In the genomic region with DNA sequence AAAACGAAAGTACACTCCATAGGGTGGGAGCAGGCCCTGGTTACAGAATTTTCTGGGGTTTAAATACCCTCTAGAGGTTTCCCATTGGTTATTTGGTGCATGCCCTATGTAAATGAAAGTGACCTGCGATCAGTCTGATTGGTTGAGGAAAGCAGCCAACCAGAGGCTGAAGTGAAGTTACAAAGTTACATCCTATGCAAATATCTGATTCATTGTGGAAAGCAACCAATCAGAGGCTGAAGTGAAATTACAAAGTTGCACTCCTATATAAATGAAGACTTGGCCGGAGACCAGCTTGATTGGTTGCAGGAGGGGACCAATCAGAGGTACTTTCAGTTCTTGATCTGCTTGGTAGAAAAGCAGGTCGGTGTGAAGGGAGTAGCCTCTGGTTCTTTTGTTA, we compare ENCODE assay signal across 14 cellular contexts. TPM values are rescaled to one million over a fixed set of nuclear protein-coding genes. Genes with fewer than 3 reads are reported as not detected.
A peak's percentile ranks its signal among the peaks of the same experiment; 100 is the strongest.
DNase-seq lines count a peak whose midpoint lies in the region; ATAC-seq lines count a peak whose summit lies in the region.
"Had no signal": no experiment of that assay in that cellular context is flagged by ENCODE, and none has a peak within 500 bp of the region (broad histone marks: within the 10 kb centered on the region; RNA-seq: fewer than 3 reads in every experiment).

No MANE protein-coding gene starts in this region.

- ATAC-seq in activated naive CD4-positive, alpha-beta T cell treated with anti-CD3 and anti-CD28 coated beads, Interleukin-2, amount 50 U/mL, for 72 hours, result peak; percentile 40 to 50
- peak; percentile 29 to 45 for ATAC-seq in stimulated activated naive B cell treated with anti-CD40 and anti-IgM and Interleukin-4, amounts not matched to agents 10 μg/mL and 1 μg/mL and 100 μg/mL, for 72 hours (replicated peaks)
- ATAC-seq in HG03571 (IDR thresholded peaks at IDR 0.05; ENCODE audit: unreplicated experiment), result no peak

- no peaks in the 10 kb centered on the region for H3K27me3 ChIP-seq in H7 (ENCODE audit: control insufficient read depth, insufficient read depth, low read length)
- H3K27me3 ChIP-seq: upper lobe of right lung had no signal

- no peaks in the 10 kb centered on the region; the same call in none of the 2 replicates for H3K36me3 ChIP-seq in H7 (replicated peaks; ENCODE audit: control insufficient read depth, insufficient read depth, low read length)

- H3K4me3 ChIP-seq in H7 (ENCODE audit: insufficient read depth, low read depth, low read length), result no peak overlapping the region
- H3K4me3 ChIP-seq: upper lobe of right lung had no signal

- H3K36me3 Mint-ChIP-seq in activated naive CD4-positive, alpha-beta T cell treated with anti-CD3 and anti-CD28 coated beads, Interleukin-2, amount 50 U/mL, for 72 hours, result peaks cover 6 to 16% of the 10 kb centered on the region in 2 donors
- H3K36me3 Mint-ChIP-seq in stimulated activated naive B cell treated with anti-CD40 and anti-IgM and Interleukin-4, amounts not matched to agents 10 μg/mL and 1 μg/mL and 100 μg/mL, for 72 hours, result peaks cover 33 to 52% of the 10 kb centered on the region in 2 donors

- DNase-seq in activated naive CD4-positive, alpha-beta T cell treated with anti-CD3 and anti-CD28 coated beads, Interleukin-2, amount 50 U/mL, for 72 hours (ENCODE audit: low spot score in 2 of 2), result no peak
- no peak for DNase-seq in activated naive CD4-positive, alpha-beta T cell (lab: John Stamatoyannopoulos, UW)
- DNase-seq in SK-MEL-5 (ENCODE audit: low read depth, low spot score) (peak; percentile 33), fibroblast of peridontal ligament (ENCODE audit: extremely low read depth) (peak; percentile 52), AG08396 (ENCODE audit: low spot score) (no peak), H7 (no peak)
- no peak for DNase-seq in stimulated activated naive B cell treated with anti-CD40 and anti-IgM and Interleukin-4, amounts not matched to agents 10 μg/mL and 1 μg/mL and 100 μg/mL, for 72 hours
- DNase-seq: activated B cell treated with CpG ODN at 0.5 μM for 24 hours, upper lobe of right lung had no signal

- H3K4me1 Mint-ChIP-seq in stimulated activated naive B cell treated with anti-CD40 and anti-IgM and Interleukin-4, amounts not matched to agents 10 μg/mL and 1 μg/mL and 100 μg/mL, for 72 hours, result peaks cover 22 to 51% of the 10 kb centered on the region in 2 donors

- no peaks in the 10 kb centered on the region for H3K27me3 Mint-ChIP-seq in stimulated activated naive B cell treated with anti-CD40 and anti-IgM and Interleukin-4, amounts not matched to agents 10 μg/mL and 1 μg/mL and 100 μg/mL, for 72 hours
- H3K27me3 Mint-ChIP-seq: activated B cell treated with CpG ODN at 0.5 μM for 24 hours; activated naive CD4-positive, alpha-beta T cell treated with anti-CD3 and anti-CD28 coated beads, Interleukin-2, amount 50 U/mL, for 24 hours had no signal

- peaks cover 0 to 5% of the 10 kb centered on the region in 2 donors for H3K9me3 Mint-ChIP-seq in activated naive CD4-positive, alpha-beta T cell treated with anti-CD3 and anti-CD28 coated beads, Interleukin-2, amount 50 U/mL, for 72 hours
- H3K9me3 Mint-ChIP-seq in stimulated activated naive B cell treated with anti-CD40 and anti-IgM and Interleukin-4, amounts not matched to agents 10 μg/mL and 1 μg/mL and 100 μg/mL, for 72 hours, result peaks cover 0 to 6% of the 10 kb centered on the region in 2 donors
- H3K9me3 Mint-ChIP-seq: activated naive CD4-positive, alpha-beta T cell treated with anti-CD3 and anti-CD28 coated beads, Interleukin-2, amount 50 U/mL, for 24 hours had no signal

- H3K4me3 Mint-ChIP-seq in stimulated activated naive B cell treated with anti-CD40 and anti-IgM and Interleukin-4, amounts not matched to agents 10 μg/mL and 1 μg/mL and 100 μg/mL, for 72 hours, result no peak overlapping the region
- H3K4me3 Mint-ChIP-seq: activated B cell treated with CpG ODN at 0.5 μM for 24 hours; activated naive CD4-positive, alpha-beta T cell treated with anti-CD3 and anti-CD28 coated beads, Interleukin-2, amount 50 U/mL, for 24 hours had no signal

- in situ Hi-C loops in SK-MEL-5 (cut with HindIII; ENCODE audit: low pct_unique_long_range_greater_than_20kb, low sequenced_read_pairs), result no loop called here

- peak overlapping the region in 1 of 2 donors; percentile 61 for H3K27ac Mint-ChIP-seq in activated naive CD4-positive, alpha-beta T cell treated with anti-CD3 and anti-CD28 coated beads, Interleukin-2, amount 50 U/mL, for 72 hours
- no peak overlapping the region for H3K27ac Mint-ChIP-seq in stimulated activated naive B cell treated with anti-CD40 and anti-IgM and Interleukin-4, amounts not matched to agents 10 μg/mL and 1 μg/mL and 100 μg/mL, for 72 hours
- H3K27ac Mint-ChIP-seq: activated B cell treated with CpG ODN at 0.5 μM for 24 hours had no signal

RNA-seq across cellular contexts. Expression of a gene that starts 24.4 kb away (rescaled TPM):
- 10 to 100 TPM; 29.2 to 40.1 TPM for total RNA-seq in activated naive CD4-positive, alpha-beta T cell treated with anti-CD3 and anti-CD28 coated beads, Interleukin-2, amount 50 U/mL, for 72 hours
- total RNA-seq in SK-MEL-5 (2014; rRNA removed; shearing (Covaris generic)), result 4.7 and 5.2 TPM in 2 replicates
- polyA plus RNA-seq in SK-MEL-5 (2015; cell fraction: cytosol; rRNA removed), result 51.2 and 67.6 TPM in 2 replicates
- polyA plus RNA-seq in SK-MEL-5 (2015; cell fraction: nucleus; rRNA removed), result 45.3 and 121 TPM in 2 replicates
- 11.0 and 12.6 TPM in 2 replicates for total RNA-seq in H7 (2014; rRNA removed; shearing (Covaris generic))

RNA-seq across cellular contexts. Expression of a gene that starts 24.6 kb away (rescaled TPM):
- total RNA-seq in activated naive CD4-positive, alpha-beta T cell treated with anti-CD3 and anti-CD28 coated beads, Interleukin-2, amount 50 U/mL, for 72 hours, result 1 to 10 TPM; 2.0 to 3.1 TPM
- total RNA-seq in SK-MEL-5 (2014; rRNA removed; shearing (Covaris generic)), result 2.8 and 3.1 TPM in 2 replicates
- polyA plus RNA-seq in SK-MEL-5 (2015; cell fraction: cytosol; rRNA removed), result 1.5 and 2.0 TPM in 2 replicates
- 4.8 and 6.6 TPM in 2 replicates for polyA plus RNA-seq in SK-MEL-5 (2015; cell fraction: nucleus; rRNA removed)
- total RNA-seq in H7 (2014; rRNA removed; shearing (Covaris generic)), result 1.5 and 1.9 TPM in 2 replicates

RNA-seq across cellular contexts. Expression of a gene that starts 27.4 kb away (rescaled TPM):
- under 1 TPM in 1 of 2 donors, not detected in 1; 0.25 TPM for total RNA-seq in activated naive CD4-positive, alpha-beta T cell treated with anti-CD3 and anti-CD28 coated beads, Interleukin-2, amount 50 U/mL, for 72 hours
- not detected in 2 replicates for total RNA-seq in SK-MEL-5 (2014; rRNA removed; shearing (Covaris generic))
- polyA plus RNA-seq in SK-MEL-5 (2015; cell fraction: cytosol; rRNA removed), result not detected in 2 replicates
- polyA plus RNA-seq in SK-MEL-5 (2015; cell fraction: nucleus; rRNA removed), result not detected in 2 replicates
- not detected in 2 replicates for total RNA-seq in H7 (2014; rRNA removed; shearing (Covaris generic))
- total RNA-seq: activated B cell treated with CpG ODN at 0.5 μM for 24 hours, kidney, RPMI7951, upper lobe of right lung had no signal
- polyA plus RNA-seq: BJ had no signal

RNA-seq across cellular contexts. Expression of a gene that starts 32.9 kb away (rescaled TPM):
- total RNA-seq in activated naive CD4-positive, alpha-beta T cell treated with anti-CD3 and anti-CD28 coated beads, Interleukin-2, amount 50 U/mL, for 72 hours, result 10 to 100 TPM; 15.5 to 20.0 TPM
- total RNA-seq in SK-MEL-5 (2014; rRNA removed; shearing (Covaris generic)), result 19.0 and 23.6 TPM in 2 replicates
- 11.1 and 18.0 TPM in 2 replicates for polyA plus RNA-seq in SK-MEL-5 (2015; cell fraction: cytosol; rRNA removed)
- 6.2 and 10.9 TPM in 2 replicates for polyA plus RNA-seq in SK-MEL-5 (2015; cell fraction: nucleus; rRNA removed)
- 8.5 and 11.9 TPM in 2 replicates for total RNA-seq in H7 (2014; rRNA removed; shearing (Covaris generic))

Comparison
In these comparisons a context has a peak if more than half of its experiments do, and no peak if none do; other contexts are left out.
1. DNase-seq: peak in SK-MEL-5 (single experiment) and fibroblast of peridontal ligament (single experiment); none in activated naive CD4-positive, alpha-beta T cell treated with anti-CD3 and anti-CD28 coated beads, Interleukin-2, amount 50 U/mL, for 72 hours (0 of 2), activated naive CD4-positive, alpha-beta T cell (0 of 4), stimulated activated naive B cell treated with anti-CD40 and anti-IgM and Interleukin-4, amounts not matched to agents 10 μg/mL and 1 μg/mL and 100 μg/mL, for 72 hours (single experiment), AG08396 (single experiment) and H7 (single experiment).